In the genomic region with DNA sequence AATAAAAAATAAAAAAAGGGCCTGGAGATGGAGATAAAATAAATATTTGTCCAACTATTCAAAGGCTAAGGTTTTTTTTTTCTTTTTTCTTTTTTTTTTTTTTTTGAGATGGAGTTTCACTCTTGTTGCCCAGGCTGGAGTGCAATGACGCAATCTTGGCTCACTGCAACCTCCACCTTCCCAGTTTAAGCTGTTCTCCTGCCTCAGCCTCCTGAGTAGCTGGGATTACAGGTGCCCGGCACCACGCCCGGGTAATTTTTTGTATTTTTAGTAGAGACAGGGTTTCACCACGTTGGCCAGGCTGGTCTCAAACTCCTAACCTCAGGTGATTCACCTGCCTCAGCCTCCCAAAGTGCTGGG, we compare ENCODE assay signal across 10 cellular contexts. TPM values are rescaled to one million over a fixed set of nuclear protein-coding genes. Genes with fewer than 3 reads are reported as not detected.
DNase-seq lines count a peak whose midpoint lies in the region; ATAC-seq, FAIRE-seq and TF ChIP-seq lines count a peak whose summit lies in the region.
"Not testable (repeated sequence)": the region's sequence is repeated elsewhere in the genome, so short reads cannot be mapped to it uniquely, and the experiment has no call there.
"Had no signal": no experiment of that assay in that cellular context is flagged by ENCODE, and none has a peak within 500 bp of the region (broad histone marks: within the 10 kb centered on the region; RNA-seq: fewer than 3 reads in every experiment).

No MANE protein-coding gene starts in this region.

- peaks cover 16% of the 10 kb centered on the region for H3K4me1 ChIP-seq in A673 (ENCODE audit: insufficient read depth, low read length, poor library complexity, severe bottlenecking)
- peaks cover 45% of the 10 kb centered on the region for H3K4me1 ChIP-seq in SJSA1 (replicated peaks)
- peaks cover 30 to 33% of the 10 kb centered on the region in 2 experiments for H3K4me1 ChIP-seq in K562 (replicated peaks in 1 of 2; ENCODE audit: control insufficient read depth in 2 of 2, insufficient read depth in 2 of 2, low read length in 2 of 2)
- H3K4me1 ChIP-seq in esophagus squamous epithelium = peaks cover 13 to 27% (median 18%) of the 10 kb centered on the region in 3 donors
- H3K4me1 ChIP-seq in keratinocyte (ENCODE audit: control insufficient read depth, extremely low read depth, insufficient read depth, low read length) = peaks cover 44% of the 10 kb centered on the region
- peaks cover 32% of the 10 kb centered on the region for H3K4me1 ChIP-seq in osteoblast (ENCODE audit: insufficient read depth, low read length)
- H3K4me1 ChIP-seq in stomach = peaks cover 22 to 33% (median 26%) of the 10 kb centered on the region in 4 donors

- TF ChIP-seq CTCF in A673 (conservative IDR thresholded peaks at IDR 0.05; ENCODE audit: low read depth, low read length); K562 (IDR thresholded peaks at IDR 0.05 in 2 of 3, conservative IDR thresholded peaks at IDR 0.05 in 1 of 3; ENCODE audit: insufficient read depth in 2 of 3, low read depth in 1 of 3, low read length in 3 of 3); esophagus squamous epithelium (IDR thresholded peaks at IDR 0.05); keratinocyte (optimal IDR thresholded peaks at IDR 0.05 in 1 of 3, IDR thresholded peaks at IDR 0.05 in 1 of 3, conservative IDR thresholded peaks at IDR 0.05 in 1 of 3; ENCODE audit: extremely low read depth in 1 of 3, insufficient read depth in 2 of 3, low read length in 3 of 3); osteoblast (IDR thresholded peaks at IDR 0.05; ENCODE audit: extremely low read depth, low read depth, low read length); stomach (IDR thresholded peaks at IDR 0.05): not testable (repeated sequence)

- not testable (repeated sequence) for TF ChIP-seq POLR2A in K562 (conservative IDR thresholded peaks at IDR 0.05); esophagus squamous epithelium (IDR thresholded peaks at IDR 0.05); stomach (IDR thresholded peaks at IDR 0.05)

- DNase-seq in A673 (ENCODE audit: low spot score); SJSA1 (ENCODE audit: low read depth in 1 of 2, low spot score in 2 of 2); K562 (ENCODE audit: extremely low read depth in 1 of 4, low spot score in 3 of 4); esophagus squamous epithelium (lab: John Stamatoyannopoulos, UW); keratinocyte (ENCODE audit: low read depth, low spot score); osteoblast (ENCODE audit: insufficient read length, low spot score, missing footprints); stomach: not testable (repeated sequence)

- not testable (repeated sequence) for TF ChIP-seq RAD21 in Ishikawa (IDR thresholded peaks at IDR 0.05; ENCODE audit: low read depth); K562 (CRISPR knock-in tag; conservative IDR thresholded peaks at IDR 0.05 in 1 of 2, IDR thresholded peaks at IDR 0.05 in 1 of 2)

- ATAC-seq in K562 = not testable (repeated sequence)

- H3K4me2 ChIP-seq in K562 (ENCODE audit: insufficient read depth, low read length); keratinocyte (ENCODE audit: control insufficient read depth, extremely low read depth, insufficient read depth, low read depth, low read length); osteoblast (ENCODE audit: insufficient read depth, low read length): not testable (repeated sequence)

- 100% methylated on average over 3 of the region's 5 CpGs for WGBS in K562 (ENCODE audit: insufficient coverage, low coverage, missing lambda C conversion rate)
- 76 to 77% methylated on average over 5 of the region's 5 CpGs for WGBS in esophagus squamous epithelium, 2 donors
- 88 to 91% (median 90%) methylated on average over 5 of the region's 5 CpGs for WGBS in stomach, 5 donors

- H3K27ac ChIP-seq in A673 (ENCODE audit: low read depth, low read length, poor library complexity, severe bottlenecking) (peak overlapping the region; percentile 91), SJSA1 (peak overlapping the region; percentile 89), esophagus squamous epithelium (peak overlapping the region in 3 of 4 donors; percentile 49 to 75 (median 58)), keratinocyte (ENCODE audit: control insufficient read depth, insufficient read depth, low read length) (peak overlapping the region; percentile 93), osteoblast (ENCODE audit: low read depth, low read length) (peak overlapping the region; percentile 100), stomach (peak overlapping the region in 4 of 5 donors; percentile 60 to 82 (median 76))
- H3K27ac ChIP-seq in K562 (ENCODE audit: extremely low read depth, low read depth, low read length) = not testable (repeated sequence)

- not testable (repeated sequence) for H3K9ac ChIP-seq in K562 (ENCODE audit: insufficient read depth in 1 of 2, low read depth in 2 of 2, low read length in 2 of 2); keratinocyte (ENCODE audit: control insufficient read depth, extremely low read depth, insufficient read depth, low read length)

- not testable (repeated sequence) for BruUV-seq in A673 (replicated peaks; lab: Mats Ljungman, UMichigan); K562 (replicated peaks; lab: Mats Ljungman, UMichigan)

- peaks cover 42% of the 10 kb centered on the region for H3K36me3 ChIP-seq in A673 (ENCODE audit: insufficient read depth, low read length, poor library complexity, severe bottlenecking)
- peaks cover 80% of the 10 kb centered on the region for H3K36me3 ChIP-seq in SJSA1
- H3K36me3 ChIP-seq in K562 (ENCODE audit: control insufficient read depth, insufficient read depth, low read length) = peaks cover 57% of the 10 kb centered on the region
- peaks cover 13 to 96% (median 28%) of the 10 kb centered on the region in 3 donors for H3K36me3 ChIP-seq in esophagus squamous epithelium
- H3K36me3 ChIP-seq in keratinocyte (ENCODE audit: control insufficient read depth in 2 of 2, extremely low read depth in 1 of 2, insufficient read depth in 2 of 2, low read length in 2 of 2) = peaks cover 22 to 68% of the 10 kb centered on the region in 2 experiments
- H3K36me3 ChIP-seq in osteoblast (ENCODE audit: insufficient read depth, low read length) = peaks cover 45% of the 10 kb centered on the region
- peaks cover 39 to 94% (median 88%) of the 10 kb centered on the region in 4 donors for H3K36me3 ChIP-seq in stomach

- intact Hi-C loops in A673 (cut with micrococcal nuclease; ENCODE audit: unreplicated experiment); K562 (cut with micrococcal nuclease); esophagus squamous epithelium (cut with DNase I); stomach (cut with DNase I; ENCODE audit: low total_unique reads): not testable (repeated sequence)

- not testable (repeated sequence) for TF ChIP-seq EP300 in Ishikawa (IDR thresholded peaks at IDR 0.05; ENCODE audit: borderline replicate concordance); K562 (IDR thresholded peaks at IDR 0.05; ENCODE audit: low read length); stomach (IDR thresholded peaks at IDR 0.05)

- H2AFZ ChIP-seq in K562 (ENCODE audit: low read depth, low read length); keratinocyte (ENCODE audit: control insufficient read depth, low read length); osteoblast (ENCODE audit: low read length): not testable (repeated sequence)

- not testable (repeated sequence) for H3K4me3 ChIP-seq in A673 (ENCODE audit: low read depth, low read length, poor library complexity, severe bottlenecking); SJSA1; K562; esophagus squamous epithelium; keratinocyte (ENCODE audit: control insufficient read depth in 2 of 3, extremely low read depth in 1 of 3, insufficient read depth in 2 of 3, low read depth in 1 of 3, low read length in 3 of 3); osteoblast (ENCODE audit: insufficient read depth, low read length); stomach

- not testable (repeated sequence) for H4K20me1 ChIP-seq in K562 (replicated peaks; ENCODE audit: control insufficient read depth, insufficient read depth, low read length); keratinocyte (ENCODE audit: control insufficient read depth, extremely low read depth, insufficient read depth, low read length); osteoblast (ENCODE audit: insufficient read depth, low read length)

- H3K79me2 ChIP-seq in K562 (ENCODE audit: control insufficient read depth, insufficient read depth, low read length); keratinocyte (ENCODE audit: control insufficient read depth, insufficient read depth, low read length); osteoblast (ENCODE audit: insufficient read depth, low read length): not testable (repeated sequence)

- in situ Hi-C loops in K562 (cut with MboI) = not testable (repeated sequence)

- not testable (repeated sequence) for H3K27me3 ChIP-seq in A673 (replicated peaks; ENCODE audit: insufficient read depth, low read depth, low read length, poor library complexity); SJSA1 (replicated peaks); K562 (ENCODE audit: control insufficient read depth in 2 of 2, insufficient read depth in 2 of 2, low read length in 2 of 2); esophagus squamous epithelium; keratinocyte (ENCODE audit: control insufficient read depth, extremely low read depth, insufficient read depth, low read length); osteoblast (ENCODE audit: insufficient read depth, low read length); stomach

- dilution Hi-C loops in keratinocyte (cut with MboI; ENCODE audit: extremely low pct_ligation_motif_present, low sequenced_read_pairs) = not testable (repeated sequence)

- POLR2A ChIA-PET in A673 (lab: Charles Lee; ENCODE audit: low non-redundant PET); K562 (lab: Yijun Ruan, JAX): not testable (repeated sequence)

- not testable (repeated sequence) for H3K9me3 ChIP-seq in A673 (ENCODE audit: low read depth, low read length, poor library complexity, severe bottlenecking); SJSA1 (replicated peaks); K562 (replicated peaks; ENCODE audit: control insufficient read depth, insufficient read depth, low read depth, low read length); esophagus squamous epithelium; keratinocyte (ENCODE audit: control insufficient read depth, low read depth, low read length); osteoblast (ENCODE audit: low read depth, low read length); stomach

- CTCF ChIA-PET in A673 (lab: Charles Lee) = interaction anchor here (0.7 kb wide), 1 partner anchor 312 kb away, joined by 4 read pairs; no protein-coding TSS in a partner anchor
- CTCF ChIA-PET in K562 (lab: Yijun Ruan, JAX; ENCODE audit: low intra/inter-chr PET ratio) = not testable (repeated sequence)

- not testable (repeated sequence) for FAIRE-seq in K562 (lab: Jason Lieb, UNC); keratinocyte (lab: Jason Lieb, UNC)

- not testable (repeated sequence) for H3K9me1 ChIP-seq in K562 (ENCODE audit: control insufficient read depth, insufficient read depth, low read length); keratinocyte (ENCODE audit: control insufficient read depth, extremely low read depth, insufficient read depth, low read length)

RNA-seq across cellular contexts. Expression of a gene that starts 12.3 kb away (rescaled TPM):
- total RNA-seq in A673 (2021) = 6.1 and 8.6 TPM in 2 replicates
- 8.4 and 14.9 TPM in 2 replicates for total RNA-seq in SJSA1 (2014; rRNA removed; shearing (Covaris generic))
- total RNA-seq in K562 (2011; cell fraction: chromatin; rRNA removed; ENCODE audit: low replicate concordance) = 6.9 and 19.3 TPM in 2 replicates
- total RNA-seq in K562 (2011; cell fraction: nucleolus; rRNA removed) = 14.7 and 17.0 TPM in 2 replicates
- 9.9 and 10.2 TPM in 2 replicates for total RNA-seq in K562 (2011; cell fraction: nucleoplasm; rRNA removed)
- 4.1 and 5.8 TPM in 2 replicates for total RNA-seq in K562 (2014; rRNA removed)
- 2.5 and 3.7 TPM in 2 replicates for total RNA-seq in K562 (2014; rRNA removed; fragmentation: Illumina TruSeq; extraction: Trizol)
- total RNA-seq in K562 (2015; rRNA removed; fragmentation: Illumina TruSeq; extraction: Trizol) = 1.0 and 1.1 TPM in 2 replicates
- total RNA-seq in K562 (2021) = 6.5 and 6.7 TPM in 2 replicates
- 2.5 and 3.1 TPM in 2 replicates for polyA plus RNA-seq in K562 (2011; rRNA removed)
- polyA plus RNA-seq in K562 (2011; cell fraction: cytosol; rRNA removed) = 2.4 and 5.0 TPM in 2 replicates
- 7.7 and 15.1 TPM in 2 replicates for polyA plus RNA-seq in K562 (2011; cell fraction: nucleus; rRNA removed)
- polyA plus RNA-seq in K562 (2012) = 2.7 and 20.8 TPM in 2 replicates
- 5.2 and 5.4 TPM in 2 replicates for polyA plus RNA-seq in K562 (2014; fragmentation: Illumina TruSeq; extraction: Trizol)
- 1 to 10 TPM in 1 of 2 experiments, under 1 TPM in 1; 0.55 to 1.1 TPM for polyA plus RNA-seq in K562 (2014; fragmentation: Nextera tagmentation; extraction: Ambion mirVana)
- 7.1 and 8.2 TPM in 2 replicates for polyA plus RNA-seq in K562 (2014; rRNA removed)
- polyA minus RNA-seq in K562 (2011; rRNA and poly(A)+ RNA removed) = 0.18 and 0.35 TPM in 2 replicates
- polyA minus RNA-seq in K562 (2011; cell fraction: cytosol; rRNA and poly(A)+ RNA removed) = 1.0 TPM in 1 of 2 replicates, not detected in the other
- 1.9 and 3.0 TPM in 2 replicates for polyA minus RNA-seq in K562 (2011; cell fraction: nucleus; rRNA and poly(A)+ RNA removed)
- total RNA-seq in esophagus squamous epithelium = under 1 TPM in 1 of 4 donors, not detected in 3; 0.19 TPM
- 0.14 to 0.28 TPM (median 0.27 TPM) in 3 replicates for polyA plus RNA-seq in keratinocyte
- polyA plus RNA-seq in keratinocyte (2011; ENCODE audit: low read depth) = not detected
- polyA plus RNA-seq in keratinocyte (2011; cell fraction: cytosol; rRNA removed) = 0.17 and 0.27 TPM in 2 replicates
- polyA plus RNA-seq in keratinocyte (2011; cell fraction: nucleus; rRNA removed) = 0.23 and 0.71 TPM in 2 replicates
- polyA plus RNA-seq in keratinocyte (2012; ENCODE audit: low replicate concordance) = 0.11 TPM in 2 replicates
- 0.10 TPM in 1 of 3 replicates, not detected in the others for polyA minus RNA-seq in keratinocyte
- polyA minus RNA-seq in keratinocyte (2011; cell fraction: cytosol; rRNA and poly(A)+ RNA removed) = not detected
- 0.63 TPM in 1 of 2 replicates, not detected in the other for polyA minus RNA-seq in keratinocyte (2011; cell fraction: nucleus; rRNA and poly(A)+ RNA removed)
- 0.88 and 1.8 TPM in 2 replicates for total RNA-seq in osteoblast
- total RNA-seq in stomach = 1 to 10 TPM in 1 of 5 donors, under 1 TPM in 1, not detected in 3; 0.89 to 1.1 TPM
- polyA plus RNA-seq in stomach = under 1 TPM in 2 of 3 donors, not detected in 1; 0.13 to 0.75 TPM
- polyA plus RNA-seq: CD14-positive monocyte had no signal

RNA-seq across cellular contexts. Expression of a gene that starts 32.4 kb away (rescaled TPM):
- total RNA-seq in A673 (2021) = 65.1 and 71.6 TPM in 2 replicates
- total RNA-seq in SJSA1 (2014; rRNA removed; shearing (Covaris generic)) = 14.5 and 20.2 TPM in 2 replicates
- 68.1 and 109 TPM in 2 replicates for total RNA-seq in K562 (2011; cell fraction: chromatin; rRNA removed; ENCODE audit: low replicate concordance)
- total RNA-seq in K562 (2011; cell fraction: nucleolus; rRNA removed) = 43.0 and 45.2 TPM in 2 replicates
- total RNA-seq in K562 (2011; cell fraction: nucleoplasm; rRNA removed) = 64.3 and 84.1 TPM in 2 replicates
- total RNA-seq in K562 (2014; rRNA removed) = 20.6 and 25.5 TPM in 2 replicates
- total RNA-seq in K562 (2014; rRNA removed; fragmentation: Illumina TruSeq; extraction: Trizol) = 19.4 and 20.7 TPM in 2 replicates
- total RNA-seq in K562 (2015; rRNA removed; fragmentation: Illumina TruSeq; extraction: Trizol) = 17.8 and 18.8 TPM in 2 replicates
- 29.4 and 31.8 TPM in 2 replicates for total RNA-seq in K562 (2021)
- polyA plus RNA-seq in K562 (2011; rRNA removed) = 25.1 and 31.7 TPM in 2 replicates
- 17.5 and 18.4 TPM in 2 replicates for polyA plus RNA-seq in K562 (2011; cell fraction: cytosol; rRNA removed)
- 63.8 and 66.9 TPM in 2 replicates for polyA plus RNA-seq in K562 (2011; cell fraction: nucleus; rRNA removed)
- 23.4 and 24.4 TPM in 2 replicates for polyA plus RNA-seq in K562 (2012)
- polyA plus RNA-seq in K562 (2014; fragmentation: Illumina TruSeq; extraction: Trizol) = 24.8 and 25.0 TPM in 2 replicates
- 1 to 10 TPM; 3.1 to 5.6 TPM for polyA plus RNA-seq in K562 (2014; fragmentation: Nextera tagmentation; extraction: Ambion mirVana)
- polyA plus RNA-seq in K562 (2014; rRNA removed) = 43.9 and 46.7 TPM in 2 replicates
- 25.0 and 25.6 TPM in 2 replicates for polyA minus RNA-seq in K562 (2011; rRNA and poly(A)+ RNA removed)
- 11.1 and 12.0 TPM in 2 replicates for polyA minus RNA-seq in K562 (2011; cell fraction: cytosol; rRNA and poly(A)+ RNA removed)
- polyA minus RNA-seq in K562 (2011; cell fraction: nucleus; rRNA and poly(A)+ RNA removed) = 19.9 and 24.2 TPM in 2 replicates
- total RNA-seq in esophagus squamous epithelium = 10 to 100 TPM; 13.3 to 38.3 (median 20.7) TPM
- 30.6 to 39.1 TPM (median 37.5 TPM) in 3 replicates for polyA plus RNA-seq in keratinocyte
- polyA plus RNA-seq in keratinocyte (2011; ENCODE audit: low read depth) = 18.1 TPM
- 22.5 and 23.0 TPM in 2 replicates for polyA plus RNA-seq in keratinocyte (2011; cell fraction: cytosol; rRNA removed)
- polyA plus RNA-seq in keratinocyte (2011; cell fraction: nucleus; rRNA removed) = 56.4 and 62.5 TPM in 2 replicates
- 27.6 and 34.0 TPM in 2 replicates for polyA plus RNA-seq in keratinocyte (2012; ENCODE audit: low replicate concordance)
- polyA minus RNA-seq in keratinocyte = 13.5 to 31.6 TPM (median 18.7 TPM) in 3 replicates
- 10.6 TPM for polyA minus RNA-seq in keratinocyte (2011; cell fraction: cytosol; rRNA and poly(A)+ RNA removed)
- 15.0 and 22.2 TPM in 2 replicates for polyA minus RNA-seq in keratinocyte (2011; cell fraction: nucleus; rRNA and poly(A)+ RNA removed)
- 24.2 and 24.5 TPM in 2 replicates for total RNA-seq in osteoblast
- total RNA-seq in stomach = 10 to 100 TPM; 20.4 to 59.4 (median 33.6) TPM
- polyA plus RNA-seq in stomach = 10 to 100 TPM; 37.1 to 55.1 (median 38.5) TPM

RNA-seq across cellular contexts. Expression of a gene that starts 32.6 kb away (rescaled TPM):
- total RNA-seq in A673 (2021) = 0.09 TPM in 1 of 2 replicates, not detected in the other
- 0.50 and 1.5 TPM in 2 replicates for total RNA-seq in SJSA1 (2014; rRNA removed; shearing (Covaris generic))
- 0.21 TPM in 1 of 2 replicates, not detected in the other for total RNA-seq in K562 (2011; cell fraction: chromatin; rRNA removed; ENCODE audit: low replicate concordance)
- total RNA-seq in K562 (2011; cell fraction: nucleolus; rRNA removed) = 0.53 and 0.67 TPM in 2 replicates
- 0.07 TPM in 1 of 2 replicates, not detected in the other for total RNA-seq in K562 (2011; cell fraction: nucleoplasm; rRNA removed)
- total RNA-seq in K562 (2014; rRNA removed) = not detected in 2 replicates
- total RNA-seq in K562 (2014; rRNA removed; fragmentation: Illumina TruSeq; extraction: Trizol) = not detected in 2 replicates
- total RNA-seq in K562 (2015; rRNA removed; fragmentation: Illumina TruSeq; extraction: Trizol) = not detected in 2 replicates
- 0.04 TPM in 1 of 2 replicates, not detected in the other for total RNA-seq in K562 (2021)
- polyA plus RNA-seq in K562 (2011; rRNA removed) = 0.03 TPM in 1 of 2 replicates, not detected in the other
- 0.09 TPM in 1 of 2 replicates, not detected in the other for polyA plus RNA-seq in K562 (2011; cell fraction: cytosol; rRNA removed)
- polyA plus RNA-seq in K562 (2011; cell fraction: nucleus; rRNA removed) = 0.07 and 0.09 TPM in 2 replicates
- polyA plus RNA-seq in K562 (2012) = 0.03 and 0.06 TPM in 2 replicates
- polyA plus RNA-seq in K562 (2014; fragmentation: Illumina TruSeq; extraction: Trizol) = not detected in 2 replicates
- not detected for polyA plus RNA-seq in K562 (2014; fragmentation: Nextera tagmentation; extraction: Ambion mirVana)
- not detected in 2 replicates for polyA plus RNA-seq in K562 (2014; rRNA removed)
- polyA minus RNA-seq in K562 (2011; rRNA and poly(A)+ RNA removed) = not detected in 2 replicates
- polyA minus RNA-seq in K562 (2011; cell fraction: cytosol; rRNA and poly(A)+ RNA removed) = not detected in 2 replicates
- polyA minus RNA-seq in K562 (2011; cell fraction: nucleus; rRNA and poly(A)+ RNA removed) = 0.11 and 0.13 TPM in 2 replicates
- total RNA-seq in esophagus squamous epithelium = under 1 TPM in 3 of 4 donors, not detected in 1; 0.09 to 0.38 (median 0.18) TPM
- not detected in 3 replicates for polyA plus RNA-seq in keratinocyte
- polyA plus RNA-seq in keratinocyte (2011; ENCODE audit: low read depth) = not detected
- polyA plus RNA-seq in keratinocyte (2011; cell fraction: cytosol; rRNA removed) = not detected in 2 replicates
- polyA plus RNA-seq in keratinocyte (2011; cell fraction: nucleus; rRNA removed) = 0.03 TPM in 1 of 2 replicates, not detected in the other
- not detected in 2 replicates for polyA plus RNA-seq in keratinocyte (2012; ENCODE audit: low replicate concordance)
- polyA minus RNA-seq in keratinocyte = not detected in 3 replicates
- polyA minus RNA-seq in keratinocyte (2011; cell fraction: cytosol; rRNA and poly(A)+ RNA removed) = not detected
- polyA minus RNA-seq in keratinocyte (2011; cell fraction: nucleus; rRNA and poly(A)+ RNA removed) = not detected in 2 replicates
- total RNA-seq in osteoblast = under 0.01 TPM in 2 replicates
- total RNA-seq in stomach = 1 to 10 TPM in 2 of 5 donors, under 1 TPM in 1, not detected in 2; 0.29 to 1.7 (median 1.3) TPM
- under 1 TPM; 0.06 to 0.46 (median 0.15) TPM for polyA plus RNA-seq in stomach
- total RNA-seq: H9 had no signal
